ENCODE assay signal across 8 cellular contexts in genomic region chr14:74425525-74426201, GRCh38. TPM values are rescaled to one million over a fixed set of nuclear protein-coding genes. Genes with fewer than 3 reads are reported as not detected.
A peak's percentile ranks its signal among the peaks of the same experiment; 100 is the strongest.
DNase-seq lines count a peak whose midpoint lies in the region; ATAC-seq and TF ChIP-seq lines count a peak whose summit lies in the region.

No MANE protein-coding gene starts in this region.

- peaks cover 57% of the 10 kb centered on the region for H3K27me3 Mint-ChIP-seq in Calu3 (ENCODE audit: unreplicated experiment)
- H3K27me3 Mint-ChIP-seq in activated naive CD8-positive, alpha-beta T cell treated with anti-CD3 and anti-CD28 coated beads for 36 hours, result peaks cover 58% of the 10 kb centered on the region

- H3K27ac ChIP-seq in RWPE2 (ENCODE audit: poor library complexity, severe bottlenecking), result no peak overlapping the region

- H3K36me3 Mint-ChIP-seq in Calu3 (ENCODE audit: insufficient read depth, unreplicated experiment), result no peaks in the 10 kb centered on the region
- H3K36me3 Mint-ChIP-seq in activated naive CD8-positive, alpha-beta T cell treated with anti-CD3 and anti-CD28 coated beads for 36 hours, result no peaks in the 10 kb centered on the region

- peaks cover 61% of the 10 kb centered on the region for H3K27me3 ChIP-seq in RWPE2 (ENCODE audit: insufficient read depth, poor library complexity, severe bottlenecking)

- no peaks in the 10 kb centered on the region for H3K9me3 ChIP-seq in RWPE2 (ENCODE audit: severe bottlenecking)

- no TSS peak for BruUV-seq in Calu3 (replicated peaks; lab: Mats Ljungman, UMichigan)

- no peaks in the 10 kb centered on the region for H3K36me3 ChIP-seq in RWPE2 (ENCODE audit: low read depth)

- CTCF ChIA-PET in Calu3 (lab: Charles Lee), result no interaction called here

- H3K4me3 Mint-ChIP-seq in Calu3 (ENCODE audit: low read depth, unreplicated experiment), result no peak overlapping the region
- H3K4me3 Mint-ChIP-seq in activated naive CD8-positive, alpha-beta T cell treated with anti-CD3 and anti-CD28 coated beads for 36 hours, result no peak overlapping the region

- ATAC-seq in RWPE2 (ENCODE audit: low read depth) (peak; percentile 77), HG02798 (IDR thresholded peaks at IDR 0.05; ENCODE audit: poor library complexity, unreplicated experiment) (no peak), HG03108 (IDR thresholded peaks at IDR 0.05; ENCODE audit: unreplicated experiment) (no peak), HG03378 (IDR thresholded peaks at IDR 0.05; ENCODE audit: unreplicated experiment) (no peak)

- peak; percentile 54 for DNase-seq in Calu3
- DNase-seq in RWPE2 (ENCODE audit: low spot score), result no peak
- DNase-seq in activated naive CD8-positive, alpha-beta T cell treated with anti-CD3 and anti-CD28 coated beads for 36 hours, result peak; percentile 70
- peak; percentile 81 for DNase-seq in islet precursor cell
- peak; percentile 23 for DNase-seq in stimulated activated CD8-positive, alpha-beta memory T cell treated with anti-CD3 and anti-CD28 coated beads, Interleukin-4, amount 100 ng/mL, for 24 hours (ENCODE audit: low read depth)

- H3K4me3 ChIP-seq in RWPE2 (ENCODE audit: severe bottlenecking), result no peak overlapping the region

- H3K9me3 Mint-ChIP-seq in Calu3 (ENCODE audit: low read depth, unreplicated experiment), result no peaks in the 10 kb centered on the region
- H3K9me3 Mint-ChIP-seq in activated naive CD8-positive, alpha-beta T cell treated with anti-CD3 and anti-CD28 coated beads for 36 hours, result no peaks in the 10 kb centered on the region

- H3K4me1 Mint-ChIP-seq in Calu3 (ENCODE audit: low read depth, unreplicated experiment), result no peaks in the 10 kb centered on the region
- no peaks in the 10 kb centered on the region for H3K4me1 Mint-ChIP-seq in activated naive CD8-positive, alpha-beta T cell treated with anti-CD3 and anti-CD28 coated beads for 36 hours

- no peak overlapping the region for H3K27ac Mint-ChIP-seq in Calu3 (ENCODE audit: unreplicated experiment)
- no peak overlapping the region for H3K27ac Mint-ChIP-seq in activated naive CD8-positive, alpha-beta T cell treated with anti-CD3 and anti-CD28 coated beads for 36 hours

- TF ChIP-seq CTCF in Calu3 (IDR thresholded peaks at IDR 0.05; ENCODE audit: unreplicated experiment) (no peak), RWPE2 (IDR thresholded peaks at IDR 0.05; ENCODE audit: poor library complexity, severe bottlenecking) (no peak)

- no peaks in the 10 kb centered on the region for H3K4me1 ChIP-seq in RWPE2 (ENCODE audit: insufficient read depth, poor library complexity, severe bottlenecking)

- intact Hi-C loops in Calu3 (cut with micrococcal nuclease; ENCODE audit: unreplicated experiment), result no loop called here

RNA-seq across cellular contexts. Expression of gene SYNDIG1L, which starts 0.3 kb away (rescaled TPM):
- not detected in 2 replicates for total RNA-seq in Calu3 (2022)
- not detected for total RNA-seq in activated naive CD8-positive, alpha-beta T cell treated with anti-CD3 and anti-CD28 coated beads for 36 hours
